8 cellular contexts compared by ENCODE assay signal in genomic region chr5:26482817-26483375, GRCh38.
DNase-seq lines count a peak whose midpoint lies in the region; ATAC-seq, FAIRE-seq and TF ChIP-seq lines count a peak whose summit lies in the region.
"Had no signal": no experiment of that assay in that cellular context is flagged by ENCODE, and none has a peak within 500 bp of the region (broad histone marks: within the 10 kb centered on the region; RNA-seq: fewer than 3 reads in every experiment).

No MANE protein-coding gene starts in this region.

- no peak overlapping the region for H3K27ac Mint-ChIP-seq in activated T-helper 1 cell treated with anti-CD3 and anti-CD28 coated beads, Interleukin-12 subunit alpha, Interleukin-12 subunit beta, Interleukin-2, Interleukin-4 antibody, amounts not matched to agents 30 ng/mL and 10 ng/mL and 1 ng/mL, durations not matched to agents 14 hours and 24 hours and 36 hours
- no peak overlapping the region for H3K27ac Mint-ChIP-seq in CD8-positive, alpha-beta memory T cell
- H3K27ac Mint-ChIP-seq: activated B cell treated with CpG ODN at 0.5 μM for 24 hours had no signal

- no peak overlapping the region for H3K27ac ChIP-seq in CD8-positive, alpha-beta memory T cell (ENCODE audit: low read depth, low read length)

- ATAC-seq in GM18511 (IDR thresholded peaks at IDR 0.05; ENCODE audit: unreplicated experiment) (peak; percentile 61), sciatic nerve (peak; percentile 92)

- H3K36me3 ChIP-seq in CD8-positive, alpha-beta memory T cell (ENCODE audit: insufficient read depth, low read length), result no peaks in the 10 kb centered on the region

- no peaks in the 10 kb centered on the region for H3K4me1 ChIP-seq in CD8-positive, alpha-beta memory T cell (ENCODE audit: insufficient read depth, low read length)

- H3K27me3 ChIP-seq in CD8-positive, alpha-beta memory T cell (ENCODE audit: insufficient read depth, low read length, poor library complexity, severe bottlenecking), result no peaks in the 10 kb centered on the region

- H3K36me3 Mint-ChIP-seq in activated T-helper 1 cell treated with anti-CD3 and anti-CD28 coated beads, Interleukin-12 subunit alpha, Interleukin-12 subunit beta, Interleukin-2, Interleukin-4 antibody, amounts not matched to agents 30 ng/mL and 10 ng/mL and 1 ng/mL, durations not matched to agents 14 hours and 24 hours and 36 hours (ENCODE audit: low read depth), result no peaks in the 10 kb centered on the region
- no peaks in the 10 kb centered on the region for H3K36me3 Mint-ChIP-seq in CD8-positive, alpha-beta memory T cell

- H3K27me3 Mint-ChIP-seq in activated T-helper 1 cell treated with anti-CD3 and anti-CD28 coated beads, Interleukin-12 subunit alpha, Interleukin-12 subunit beta, Interleukin-2, Interleukin-4 antibody, amounts not matched to agents 30 ng/mL and 10 ng/mL and 1 ng/mL, durations not matched to agents 14 hours and 24 hours and 36 hours (ENCODE audit: insufficient read depth), result no peaks in the 10 kb centered on the region
- H3K27me3 Mint-ChIP-seq in CD8-positive, alpha-beta memory T cell, result no peaks in the 10 kb centered on the region
- H3K27me3 Mint-ChIP-seq: activated B cell treated with CpG ODN at 0.5 μM for 24 hours had no signal

- no peaks in the 10 kb centered on the region for H3K4me1 Mint-ChIP-seq in activated T-helper 1 cell treated with anti-CD3 and anti-CD28 coated beads, Interleukin-12 subunit alpha, Interleukin-12 subunit beta, Interleukin-2, Interleukin-4 antibody, amounts not matched to agents 30 ng/mL and 10 ng/mL and 1 ng/mL, durations not matched to agents 14 hours and 24 hours and 36 hours (ENCODE audit: low read depth)
- H3K4me1 Mint-ChIP-seq in CD8-positive, alpha-beta memory T cell, result no peaks in the 10 kb centered on the region
- H3K4me1 Mint-ChIP-seq: activated B cell treated with CpG ODN at 0.5 μM for 24 hours had no signal

- no peak overlapping the region for H3K4me3 ChIP-seq in CD8-positive, alpha-beta memory T cell (ENCODE audit: low read length)

- H3K4me3 Mint-ChIP-seq in activated T-helper 1 cell treated with anti-CD3 and anti-CD28 coated beads, Interleukin-12 subunit alpha, Interleukin-12 subunit beta, Interleukin-2, Interleukin-4 antibody, amounts not matched to agents 30 ng/mL and 10 ng/mL and 1 ng/mL, durations not matched to agents 14 hours and 24 hours and 36 hours, result no peak overlapping the region
- H3K4me3 Mint-ChIP-seq in CD8-positive, alpha-beta memory T cell, result peak overlapping the region in 2 of 7 donors; percentile 5 to 12
- H3K4me3 Mint-ChIP-seq: activated B cell treated with CpG ODN at 0.5 μM for 24 hours had no signal

- CTCF ChIA-PET in CD8-positive, alpha-beta memory T cell (lab: Charles Lee), result no interaction called here

- peaks cover 23% of the 10 kb centered on the region for H3K9me3 Mint-ChIP-seq in activated T-helper 1 cell treated with anti-CD3 and anti-CD28 coated beads, Interleukin-12 subunit alpha, Interleukin-12 subunit beta, Interleukin-2, Interleukin-4 antibody, amounts not matched to agents 30 ng/mL and 10 ng/mL and 1 ng/mL, durations not matched to agents 14 hours and 24 hours and 36 hours
- H3K9me3 Mint-ChIP-seq in CD8-positive, alpha-beta memory T cell, result peaks cover 1 to 13% (median 10%) of the 10 kb centered on the region in 5 donors

- TF ChIP-seq CTCF in LNCAP (IDR thresholded peaks at IDR 0.05), result peak; percentile 81

- no peak for FAIRE-seq in frontal cortex (lab: Jason Lieb, UNC)

- H3K9me3 ChIP-seq in CD8-positive, alpha-beta memory T cell (ENCODE audit: low read length), result no peaks in the 10 kb centered on the region

- DNase-seq in RPMI8226 (peak; percentile 61), frontal cortex (ENCODE audit: low spot score in 2 of 2) (peak; percentile 48 to 57), sciatic nerve (ENCODE audit: low spot score) (no peak)
- DNase-seq in activated T-helper 1 cell treated with anti-CD3 and anti-CD28 coated beads, Interleukin-12 subunit alpha, Interleukin-12 subunit beta, Interleukin-2, Interleukin-4 antibody, amounts not matched to agents 30 ng/mL and 10 ng/mL and 1 ng/mL, durations not matched to agents 14 hours and 24 hours and 36 hours (ENCODE audit: low spot score), result no peak
- no peak for DNase-seq in CD8-positive, alpha-beta memory T cell
- DNase-seq: activated B cell treated with CpG ODN at 0.5 μM for 24 hours had no signal

- POLR2A ChIA-PET in CD8-positive, alpha-beta memory T cell (lab: Charles Lee), result no interaction called here

- intact Hi-C loops in sciatic nerve (cut with DNase I), result no loop called here
- intact Hi-C loops in activated T-helper 1 cell treated with anti-CD3 and anti-CD28 coated beads, Interleukin-12 subunit alpha, Interleukin-12 subunit beta, Interleukin-2, Interleukin-4 antibody, amounts not matched to agents 30 ng/mL and 10 ng/mL and 1 ng/mL, durations not matched to agents 14 hours and 24 hours and 36 hours (cut with micrococcal nuclease), result no loop called here

Comparison
In these comparisons a context has a peak if more than half of its experiments do, and no peak if none do; other contexts are left out.
1. DNase-seq: peak in RPMI8226 (single experiment) and frontal cortex (2 of 2); none in sciatic nerve (single experiment), activated T-helper 1 cell treated with anti-CD3 and anti-CD28 coated beads, Interleukin-12 subunit alpha, Interleukin-12 subunit beta, Interleukin-2, Interleukin-4 antibody, amounts not matched to agents 30 ng/mL and 10 ng/mL and 1 ng/mL, durations not matched to agents 14 hours and 24 hours and 36 hours (single experiment) and CD8-positive, alpha-beta memory T cell (0 of 5).